ENCODE assay signal across 10 cellular contexts in genomic region chr1:19495816-19496528, GRCh38. TPM values are rescaled to one million over a fixed set of nuclear protein-coding genes. Genes with fewer than 3 reads are reported as not detected.
DNase-seq lines count a peak whose midpoint lies in the region; ATAC-seq and TF ChIP-seq lines count a peak whose summit lies in the region.
"Had no signal": no experiment of that assay in that cellular context is flagged by ENCODE, and none has a peak within 500 bp of the region (broad histone marks: within the 10 kb centered on the region; RNA-seq: fewer than 3 reads in every experiment).

No MANE protein-coding gene starts in this region.

- H3K36me3 ChIP-seq in SK-N-SH (replicated peaks in 1 of 2; ENCODE audit: control insufficient read depth in 1 of 2, insufficient read depth in 2 of 2, low read length in 1 of 2) (no peaks in the 10 kb centered on the region), adipocyte (ENCODE audit: control insufficient read depth, insufficient read depth, low read length, severe bottlenecking) (no peaks in the 10 kb centered on the region), hepatocyte (replicated peaks; ENCODE audit: insufficient read depth, low read depth) (no peaks in the 10 kb centered on the region)

- H3K9me3 ChIP-seq in SK-N-SH (no peaks in the 10 kb centered on the region), adipocyte (ENCODE audit: control insufficient read depth, low read length) (no peaks in the 10 kb centered on the region), hepatocyte (ENCODE audit: low read depth) (no peaks in the 10 kb centered on the region)

- POLR2A ChIA-PET in SK-N-SH (lab: Yijun Ruan, JAX) = no interaction called here

- no peak for DNase-seq in SK-N-SH
- DNase-seq in adipocyte (ENCODE audit: low read depth) = peak; percentile 37
- no peak for DNase-seq in hepatocyte (ENCODE audit: low spot score)
- no peak for DNase-seq in stimulated activated naive CD8-positive, alpha-beta T cell treated with anti-CD3 and anti-CD28 coated beads, Interleukin-15, Interleukin-2, amounts not matched to agents 100 U/mL and 50 U/mL, for 24 hours
- no peak for DNase-seq in LoVo (ENCODE audit: low spot score)
- DNase-seq in superior temporal gyrus (ENCODE audit: extremely low spot score) = no peak
- DNase-seq: NCI-H1694 treated with DMSO at 0.1 percent for 48 hours had no signal

- H3K4me1 ChIP-seq in SK-N-SH (ENCODE audit: control insufficient read depth in 1 of 2, insufficient read depth in 2 of 2, low read depth in 1 of 2, low read length in 1 of 2) = no peaks in the 10 kb centered on the region
- peaks cover 5% of the 10 kb centered on the region for H3K4me1 ChIP-seq in adipocyte (ENCODE audit: control insufficient read depth, insufficient read depth, low read length)
- no peaks in the 10 kb centered on the region for H3K4me1 ChIP-seq in hepatocyte (ENCODE audit: insufficient read depth)

- H3K27ac ChIP-seq in SK-N-SH (ENCODE audit: low read depth in 2 of 2, low read length in 1 of 2) (no peak overlapping the region), hepatocyte (peak overlapping the region; percentile 72)

- no peak overlapping the region for H3K4me3 ChIP-seq in SK-N-SH (ENCODE audit: low read depth in 2 of 2, low read length in 1 of 2)
- H3K4me3 ChIP-seq in adipocyte (ENCODE audit: low read length) = no peak overlapping the region
- H3K4me3 ChIP-seq in hepatocyte = no peak overlapping the region
- H3K4me3 ChIP-seq: lung had no signal

- ATAC-seq in SK-N-SH treated with all-trans-retinoic acid at 6 μM for 48 hours = peak; percentile 25; the same call in 1 of the 3 replicates
- ATAC-seq in stimulated activated naive CD8-positive, alpha-beta T cell treated with anti-CD3 and anti-CD28 coated beads, Interleukin-15, Interleukin-2, amounts not matched to agents 100 U/mL and 50 U/mL, for 24 hours = peak; percentile 87
- ATAC-seq in GM21423 (IDR thresholded peaks at IDR 0.05; ENCODE audit: unreplicated experiment) = no peak

- no peaks in the 10 kb centered on the region for H4K20me1 ChIP-seq in SK-N-SH (ENCODE audit: insufficient read depth)
- no peaks in the 10 kb centered on the region for H4K20me1 ChIP-seq in hepatocyte (ENCODE audit: insufficient read depth, poor library complexity, severe bottlenecking)

- H3K4me2 ChIP-seq in SK-N-SH (no peak overlapping the region), hepatocyte (no peak overlapping the region)

- no peak for TF ChIP-seq RAD21 in SK-N-SH (IDR thresholded peaks at IDR 0.05; ENCODE audit: low read length)

- 55% methylated on average over 3 of the region's 3 CpGs for WGBS in SK-N-SH (ENCODE audit: low lambda C conversion rate)
- WGBS in hepatocyte (ENCODE audit: low lambda C conversion rate, missing lambda C conversion rate) = 49% methylated on average over 3 of the region's 3 CpGs

- H3K9ac ChIP-seq in SK-N-SH (no peak overlapping the region), adipocyte (ENCODE audit: low read length) (no peak overlapping the region)

- TF ChIP-seq EP300 in SK-N-SH (IDR thresholded peaks at IDR 0.05; ENCODE audit: borderline replicate concordance in 1 of 2, low read depth in 1 of 2, low read length in 1 of 2) = no peak

- TF ChIP-seq CTCF in SK-N-SH (IDR thresholded peaks at IDR 0.05) (no peak), hepatocyte (IDR thresholded peaks at IDR 0.05; ENCODE audit: poor library complexity) (no peak)

- H3K9me2 ChIP-seq in SK-N-SH (no peaks in the 10 kb centered on the region), hepatocyte (replicated peaks; ENCODE audit: insufficient read depth) (no peaks in the 10 kb centered on the region)

- CTCF ChIA-PET in SK-N-SH (lab: Yijun Ruan, JAX) = interaction anchor here (0.7 to 1.3 kb wide), 2 partner anchors 8 to 155 kb away, joined by 3 to 4 read pairs; no protein-coding TSS in a partner anchor

- H3K27me3 ChIP-seq in SK-N-SH (ENCODE audit: insufficient read depth) (no peaks in the 10 kb centered on the region), adipocyte (replicated peaks; ENCODE audit: control insufficient read depth, insufficient read depth, low read length) (no peaks in the 10 kb centered on the region), hepatocyte (no peaks in the 10 kb centered on the region)

- H2AFZ ChIP-seq in SK-N-SH (ENCODE audit: low read depth) (no peak overlapping the region), hepatocyte (no peak overlapping the region)

- H3F3A ChIP-seq in SK-N-SH (replicated peaks; ENCODE audit: insufficient read depth) = no peaks in the 10 kb centered on the region

- H3K79me2 ChIP-seq in SK-N-SH (ENCODE audit: insufficient read depth) (no peaks in the 10 kb centered on the region), hepatocyte (no peaks in the 10 kb centered on the region)

TF ChIP-seq in SK-N-SH treated with all-trans-retinoic acid at 6 μM for 48 hours, 23 proteins besides CTCF, POLR2A, EP300 and RAD21 (continues in another document):
- no peak for TF ChIP-seq RARB (CRISPR knock-in tag; IDR thresholded peaks at IDR 0.05)
- no peak for TF ChIP-seq ZC3H10 (CRISPR knock-in tag; IDR thresholded peaks at IDR 0.05)
- TF ChIP-seq ISL1 (CRISPR knock-in tag; IDR thresholded peaks at IDR 0.05) = no peak
- TF ChIP-seq TSHZ2 (CRISPR knock-in tag; IDR thresholded peaks at IDR 0.05) = no peak

TF ChIP-seq in SK-N-SH, 30 proteins besides CTCF, POLR2A, EP300 and RAD21 (continues in another document):
- no peak for TF ChIP-seq POLR2AphosphoS5 (IDR thresholded peaks at IDR 0.05; ENCODE audit: low read depth, low read length)
- no peak for TF ChIP-seq SIN3A (IDR thresholded peaks at IDR 0.05; ENCODE audit: borderline replicate concordance, low read depth, low read length)
- TF ChIP-seq RFX5 (IDR thresholded peaks at IDR 0.05; ENCODE audit: low read length) = no peak
- TF ChIP-seq ZBTB33 (IDR thresholded peaks at IDR 0.05; ENCODE audit: borderline replicate concordance, low read depth) = no peak
- TF ChIP-seq GATA2 (CRISPR knock-in tag; IDR thresholded peaks at IDR 0.05) = no peak
- no peak for TF ChIP-seq RCOR1 (IDR thresholded peaks at IDR 0.05; ENCODE audit: low read length)
- no peak for TF ChIP-seq MEF2A (IDR thresholded peaks at IDR 0.05; ENCODE audit: borderline replicate concordance, low read depth)
- TF ChIP-seq REST (IDR thresholded peaks at IDR 0.05; ENCODE audit: low read depth, low read length) = no peak
- TF ChIP-seq FOXM1 (IDR thresholded peaks at IDR 0.05; ENCODE audit: low read depth) = no peak
- TF ChIP-seq TEAD4 (IDR thresholded peaks at IDR 0.05; ENCODE audit: borderline replicate concordance, insufficient read depth) = no peak
- no peak for TF ChIP-seq MAX (IDR thresholded peaks at IDR 0.05; ENCODE audit: low read depth)
- TF ChIP-seq JUND (IDR thresholded peaks at IDR 0.05) = no peak
- no peak for TF ChIP-seq TCF12 (IDR thresholded peaks at IDR 0.05)

RNA-seq across cellular contexts. Expression of gene CAPZB, which starts 10.6 kb away (rescaled TPM):
- polyA plus RNA-seq in SK-N-SH (2012; rRNA removed) = 116 and 122 TPM in 2 replicates
- 137 and 163 TPM in 2 replicates for polyA plus RNA-seq in SK-N-SH (2012; cell fraction: cytosol; rRNA removed)
- 55.0 and 73.6 TPM in 2 replicates for polyA plus RNA-seq in SK-N-SH (2012; cell fraction: nucleus; rRNA removed)
- total RNA-seq in hepatocyte = 139 and 165 TPM in 2 replicates
- 260 and 261 TPM in 2 replicates for polyA plus RNA-seq in hepatocyte
